In genomic region chr3:63413523-63413922, GRCh38 we compare ENCODE assay signal across 1 cellular context.
TF ChIP-seq lines count a peak whose summit lies in the region.

No MANE protein-coding gene starts in this region.

TF ChIP-seq in H1, 55 proteins besides CTCF, POLR2A, EP300 and RAD21 (continued from another document):
- TF ChIP-seq MAX (IDR thresholded peaks at IDR 0.05) (no peak), SAP30 (IDR thresholded peaks at IDR 0.05; ENCODE audit: insufficient read depth, insufficient replicate concordance, low read length) (no peak), RBBP5 (IDR thresholded peaks at IDR 0.05; ENCODE audit: borderline replicate concordance, low read depth, low read length) (no peak), CBX8 (IDR thresholded peaks at IDR 0.05; ENCODE audit: borderline replicate concordance, low read depth, low read length) (no peak), SIRT6 (IDR thresholded peaks at IDR 0.05; ENCODE audit: low read length) (no peak), SP2 (IDR thresholded peaks at IDR 0.05; ENCODE audit: low read length) (no peak), SIX5 (IDR thresholded peaks at IDR 0.05; ENCODE audit: low read depth, low read length) (no peak), SUZ12 (IDR thresholded peaks at IDR 0.05; ENCODE audit: low read length) (no peak), CEBPB (IDR thresholded peaks at IDR 0.05; ENCODE audit: low read depth, low read length) (no peak)
